Comparison of ENCODE assay signal across 1 cellular context in genomic region chr12:110124184-110124995, GRCh38.
TF ChIP-seq lines count a peak whose summit lies in the region.

TSS of gene IFT81 (plus strand) at chr12:110124357. CDS start at chr12:110127381, 3,024 bp downstream.

TF ChIP-seq in neural cell, 6 proteins besides CTCF, POLR2A, EP300 and RAD21 (continued from another document):
- TF ChIP-seq REST (IDR thresholded peaks at IDR 0.05; ENCODE audit: borderline replicate concordance) = peak; percentile 72
- peak; percentile 43 for TF ChIP-seq SMC3 (conservative IDR thresholded peaks at IDR 0.05; ENCODE audit: poor library complexity)
- peak; percentile 55 for TF ChIP-seq MXI1 (conservative IDR thresholded peaks at IDR 0.05; ENCODE audit: poor library complexity, severe bottlenecking)
